Comparison of ENCODE assay signal across 8 cellular contexts in the genomic region with DNA sequence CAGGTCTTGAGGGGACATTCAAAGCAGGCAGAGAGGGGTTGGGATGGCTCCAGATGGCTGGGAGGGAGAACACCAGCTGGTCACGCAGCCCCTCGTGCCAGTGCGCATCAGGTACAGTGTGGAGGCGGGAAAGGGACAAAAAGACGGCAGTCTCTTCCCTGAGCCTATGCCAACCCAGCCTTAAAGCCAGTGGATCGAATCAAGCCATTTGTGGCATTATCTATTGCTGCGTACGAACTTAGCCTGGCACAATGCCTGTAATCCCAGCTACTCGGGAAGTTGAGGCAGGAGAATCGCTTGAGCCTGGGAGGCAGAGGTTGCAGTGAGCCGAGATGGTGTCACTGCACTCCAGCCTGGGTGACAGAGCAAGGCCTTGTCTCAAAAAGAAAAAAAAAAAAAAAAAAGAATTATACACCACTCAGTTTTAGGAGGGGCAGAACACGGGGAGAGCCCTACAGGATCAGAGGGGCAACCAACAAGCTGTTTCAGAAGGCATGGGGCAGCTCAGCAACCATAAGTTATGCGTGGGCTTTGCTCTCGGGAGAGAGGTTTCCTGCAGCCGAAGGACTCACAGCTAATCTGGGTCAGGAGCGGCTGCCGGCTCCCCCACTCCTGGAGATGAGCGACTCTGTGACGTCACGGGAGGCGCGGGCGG. TPM values are rescaled to one million over a fixed set of nuclear protein-coding genes. Genes with fewer than 3 reads are reported as not detected.
A peak's percentile ranks its signal among the peaks of the same experiment; 100 is the strongest.
DNase-seq lines count a peak whose midpoint lies in the region; ATAC-seq, FAIRE-seq and TF ChIP-seq lines count a peak whose summit lies in the region.

No MANE protein-coding gene starts in this region.

- DNase-seq in GM04503 (ENCODE audit: low read depth) (peak; percentile 54), SIG-M5 treated with dmso at 0.1 percent for 504 hours (lab: John Stamatoyannopoulos, UW; ENCODE audit: unreplicated experiment) (peak; percentile 75), amniotic stem cell (lab: John Stamatoyannopoulos, UW) (peak; percentile 87), right atrium auricular region (ENCODE audit: low spot score) (peak; percentile 96), putamen (ENCODE audit: low spot score) (peak; percentile 97), urothelium cell line (ENCODE audit: low spot score) (peak; percentile 93), KG1 (lab: John Stamatoyannopoulos, UW) (no peak)

- peak overlapping the region; percentile 66 to 83 for H3K4me3 ChIP-seq in right atrium auricular region

- TF ChIP-seq CTCF in right atrium auricular region (IDR thresholded peaks at IDR 0.05) = no peak

- peak; percentile 74 for ATAC-seq in HG03469 (IDR thresholded peaks at IDR 0.05; ENCODE audit: unreplicated experiment)

- H3K9me3 ChIP-seq in right atrium auricular region = no peaks in the 10 kb centered on the region

- peaks cover 5% of the 10 kb centered on the region for H3K36me3 ChIP-seq in right atrium auricular region

- no peaks in the 10 kb centered on the region for H3K27me3 ChIP-seq in right atrium auricular region

- FAIRE-seq in urothelium cell line (lab: Jason Lieb, UNC) = no peak

- H3K4me1 ChIP-seq in right atrium auricular region = peaks cover 0 to 27% of the 10 kb centered on the region in 2 donors

- H3K27ac ChIP-seq in right atrium auricular region = peak overlapping the region; percentile 83 to 96

RNA-seq across cellular contexts. Expression of a gene that starts 0.4 kb away (rescaled TPM):
- total RNA-seq in right atrium auricular region = 100 to 1,000 TPM; 397 to 767 TPM

RNA-seq across cellular contexts. Expression of a gene that starts 23.4 kb away (rescaled TPM):
- total RNA-seq in right atrium auricular region = 10 to 100 TPM; 16.6 to 21.8 TPM

RNA-seq across cellular contexts. Expression of a gene that starts 55.5 kb away (rescaled TPM):
- 10 to 100 TPM in 1 of 2 donors, 1 to 10 TPM in 1; 9.2 to 10.5 TPM for total RNA-seq in right atrium auricular region
